Comparison of ENCODE assay signal across 1 cellular context in genomic region chr11:1309498-1310314, GRCh38.
TF ChIP-seq lines count a peak whose summit lies in the region.

Gene TOLLIP, minus strand, starts transcription at chr11:1309632. Its CDS starts 134 bp downstream, at chr11:1309498.

TF ChIP-seq in HEK293, 187 proteins besides CTCF, POLR2A, EP300 and RAD21 (continued from another document and continues in another):
- TF ChIP-seq HIC1 (tag by site-specific recombination; IDR thresholded peaks at IDR 0.05) (no peak), ZNF48 (tag by site-specific recombination; IDR thresholded peaks at IDR 0.05) (no peak), ZNF132 (tag by site-specific recombination; IDR thresholded peaks at IDR 0.05; ENCODE audit: borderline replicate concordance) (no peak), ZNF324 (tag by site-specific recombination; IDR thresholded peaks at IDR 0.05) (no peak), ZNF488 (tag by site-specific recombination; IDR thresholded peaks at IDR 0.05) (no peak), ZNF274 (IDR thresholded peaks at IDR 0.05; ENCODE audit: low read length) (no peak), ZNF274 (tag by site-specific recombination; IDR thresholded peaks at IDR 0.05; ENCODE audit: borderline replicate concordance) (no peak), ZBTB8A (tag by site-specific recombination; IDR thresholded peaks at IDR 0.05) (peak; percentile 65), KLF16 (tag by site-specific recombination; IDR thresholded peaks at IDR 0.05) (no peak), ZNF501 (tag by site-specific recombination; IDR thresholded peaks at IDR 0.05) (peak; percentile 41; the same call in 1 of the 2 replicates), ZEB2 (tag by site-specific recombination; IDR thresholded peaks at IDR 0.05) (no peak), ZNF211 (tag by site-specific recombination; IDR thresholded peaks at IDR 0.05; ENCODE audit: low read depth) (no peak), ZNF639 (tag by site-specific recombination; IDR thresholded peaks at IDR 0.05) (no peak), ZNF221 (tag by site-specific recombination; IDR thresholded peaks at IDR 0.05; ENCODE audit: borderline replicate concordance) (no peak), BCL11A (tag by site-specific recombination; IDR thresholded peaks at IDR 0.05; ENCODE audit: low read depth) (no peak), ZNF175 (tag by site-specific recombination; IDR thresholded peaks at IDR 0.05) (no peak), ZBTB26 (tag by site-specific recombination; optimal IDR thresholded peaks at IDR 0.05) (peak; percentile 73), ZNF121 (tag by site-specific recombination; IDR thresholded peaks at IDR 0.05) (no peak), ZNF791 (tag by site-specific recombination; IDR thresholded peaks at IDR 0.05) (no peak), ZBTB17 (tag by site-specific recombination; IDR thresholded peaks at IDR 0.05) (no peak), EGR2 (tag by site-specific recombination; IDR thresholded peaks at IDR 0.05; ENCODE audit: low read depth) (0 out of 2 replicates have a peak, but pooled peaks have one; percentile 6), ZNF423 (tag by site-specific recombination; IDR thresholded peaks at IDR 0.05) (no peak), ZNF621 (tag by site-specific recombination; IDR thresholded peaks at IDR 0.05) (no peak), PRDM10 (tag by site-specific recombination; IDR thresholded peaks at IDR 0.05) (peak; percentile 24; the same call in 1 of the 2 replicates), ZNF112 (tag by site-specific recombination; IDR thresholded peaks at IDR 0.05) (no peak), ZNF184 (tag by site-specific recombination; IDR thresholded peaks at IDR 0.05) (no peak), ZNF654 (tag by site-specific recombination; IDR thresholded peaks at IDR 0.05; ENCODE audit: low read depth) (no peak), HOXD13 (CRISPR knock-in tag; IDR thresholded peaks at IDR 0.05; ENCODE audit: borderline replicate concordance) (no peak), ZNF837 (tag by site-specific recombination; IDR thresholded peaks at IDR 0.05) (no peak), WT1 (tag by site-specific recombination; IDR thresholded peaks at IDR 0.05) (no peak), ZNF76 (tag by site-specific recombination; IDR thresholded peaks at IDR 0.05; ENCODE audit: borderline replicate concordance, low read depth) (0 out of 2 replicates have a peak, but pooled peaks have one; percentile 30), GLI2 (tag by site-specific recombination; IDR thresholded peaks at IDR 0.05; ENCODE audit: borderline replicate concordance, low read depth) (no peak), GFI1B (tag by site-specific recombination; IDR thresholded peaks at IDR 0.05) (no peak), ZNF394 (tag by site-specific recombination; IDR thresholded peaks at IDR 0.05; ENCODE audit: borderline replicate concordance) (no peak), ZNF558 (tag by site-specific recombination; IDR thresholded peaks at IDR 0.05) (no peak), ZNF544 (tag by site-specific recombination; IDR thresholded peaks at IDR 0.05) (no peak), KLF1 (tag by site-specific recombination; IDR thresholded peaks at IDR 0.05) (no peak), ZSCAN30 (tag by site-specific recombination; IDR thresholded peaks at IDR 0.05) (peak; percentile 45), ZNF776 (tag by site-specific recombination; IDR thresholded peaks at IDR 0.05; ENCODE audit: borderline replicate concordance) (no peak), RBAK (tag by site-specific recombination; IDR thresholded peaks at IDR 0.05) (no peak), ZBTB1 (tag by site-specific recombination; IDR thresholded peaks at IDR 0.05) (no peak), ZNF138 (tag by site-specific recombination; IDR thresholded peaks at IDR 0.05; ENCODE audit: borderline replicate concordance) (no peak)
- TF ChIP-seq, protein P1, sequence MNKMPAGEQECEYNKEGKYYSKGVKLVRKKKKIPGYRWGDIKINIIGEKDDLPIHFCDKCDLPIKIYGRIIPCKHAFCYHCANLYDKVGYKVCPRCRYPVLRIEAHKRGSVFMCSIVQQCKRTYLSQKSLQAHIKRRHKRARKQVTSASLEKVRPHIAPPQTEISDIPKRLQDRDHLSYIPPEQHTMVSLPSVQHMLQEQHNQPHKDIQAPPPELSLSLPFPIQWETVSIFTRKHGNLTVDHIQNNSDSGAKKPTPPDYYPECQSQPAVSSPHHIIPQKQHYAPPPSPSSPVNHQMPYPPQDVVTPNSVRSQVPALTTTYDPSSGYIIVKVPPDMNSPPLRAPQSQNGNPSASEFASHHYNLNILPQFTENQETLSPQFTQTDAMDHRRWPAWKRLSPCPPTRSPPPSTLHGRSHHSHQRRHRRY (tag by site-specific recombination; IDR thresholded peaks at IDR 0.05) = no peak
- TF ChIP-seq, protein P2, sequence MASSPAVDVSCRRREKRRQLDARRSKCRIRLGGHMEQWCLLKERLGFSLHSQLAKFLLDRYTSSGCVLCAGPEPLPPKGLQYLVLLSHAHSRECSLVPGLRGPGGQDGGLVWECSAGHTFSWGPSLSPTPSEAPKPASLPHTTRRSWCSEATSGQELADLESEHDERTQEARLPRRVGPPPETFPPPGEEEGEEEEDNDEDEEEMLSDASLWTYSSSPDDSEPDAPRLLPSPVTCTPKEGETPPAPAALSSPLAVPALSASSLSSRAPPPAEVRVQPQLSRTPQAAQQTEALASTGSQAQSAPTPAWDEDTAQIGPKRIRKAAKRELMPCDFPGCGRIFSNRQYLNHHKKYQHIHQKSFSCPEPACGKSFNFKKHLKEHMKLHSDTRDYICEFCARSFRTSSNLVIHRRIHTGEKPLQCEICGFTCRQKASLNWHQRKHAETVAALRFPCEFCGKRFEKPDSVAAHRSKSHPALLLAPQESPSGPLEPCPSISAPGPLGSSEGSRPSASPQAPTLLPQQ (tag by site-specific recombination; IDR thresholded peaks at IDR 0.05) = peak; percentile 53; the same call in 1 of the 2 replicates
- TF ChIP-seq, protein P3, sequence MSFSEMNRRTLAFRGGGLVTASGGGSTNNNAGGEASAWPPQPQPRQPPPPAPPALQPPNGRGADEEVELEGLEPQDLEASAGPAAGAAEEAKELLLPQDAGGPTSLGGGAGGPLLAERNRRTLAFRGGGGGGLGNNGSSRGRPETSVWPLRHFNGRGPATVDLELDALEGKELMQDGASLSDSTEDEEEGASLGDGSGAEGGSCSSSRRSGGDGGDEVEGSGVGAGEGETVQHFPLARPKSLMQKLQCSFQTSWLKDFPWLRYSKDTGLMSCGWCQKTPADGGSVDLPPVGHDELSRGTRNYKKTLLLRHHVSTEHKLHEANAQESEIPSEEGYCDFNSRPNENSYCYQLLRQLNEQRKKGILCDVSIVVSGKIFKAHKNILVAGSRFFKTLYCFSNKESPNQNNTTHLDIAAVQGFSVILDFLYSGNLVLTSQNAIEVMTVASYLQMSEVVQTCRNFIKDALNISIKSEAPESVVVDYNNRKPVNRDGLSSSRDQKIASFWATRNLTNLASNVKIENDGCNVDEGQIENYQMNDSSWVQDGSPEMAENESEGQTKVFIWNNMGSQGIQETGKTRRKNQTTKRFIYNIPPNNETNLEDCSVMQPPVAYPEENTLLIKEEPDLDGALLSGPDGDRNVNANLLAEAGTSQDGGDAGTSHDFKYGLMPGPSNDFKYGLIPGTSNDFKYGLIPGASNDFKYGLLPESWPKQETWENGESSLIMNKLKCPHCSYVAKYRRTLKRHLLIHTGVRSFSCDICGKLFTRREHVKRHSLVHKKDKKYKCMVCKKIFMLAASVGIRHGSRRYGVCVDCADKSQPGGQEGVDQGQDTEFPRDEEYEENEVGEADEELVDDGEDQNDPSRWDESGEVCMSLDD (tag by site-specific recombination; IDR thresholded peaks at IDR 0.05) = no peak
- TF ChIP-seq, protein P4, sequence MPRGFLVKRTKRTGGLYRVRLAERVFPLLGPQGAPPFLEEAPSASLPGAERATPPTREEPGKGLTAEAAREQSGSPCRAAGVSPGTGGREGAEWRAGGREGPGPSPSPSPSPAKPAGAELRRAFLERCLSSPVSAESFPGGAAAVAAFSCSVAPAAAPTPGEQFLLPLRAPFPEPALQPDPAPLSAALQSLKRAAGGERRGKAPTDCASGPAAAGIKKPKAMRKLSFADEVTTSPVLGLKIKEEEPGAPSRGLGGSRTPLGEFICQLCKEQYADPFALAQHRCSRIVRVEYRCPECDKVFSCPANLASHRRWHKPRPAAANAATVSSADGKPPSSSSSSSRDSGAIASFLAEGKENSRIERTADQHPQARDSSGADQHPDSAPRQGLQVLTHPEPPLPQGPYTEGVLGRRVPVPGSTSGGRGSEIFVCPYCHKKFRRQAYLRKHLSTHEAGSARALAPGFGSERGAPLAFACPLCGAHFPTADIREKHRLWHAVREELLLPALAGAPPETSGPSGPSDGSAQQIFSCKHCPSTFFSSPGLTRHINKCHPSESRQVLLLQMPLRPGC (tag by site-specific recombination; IDR thresholded peaks at IDR 0.05) = no peak
- TF ChIP-seq, protein P5, sequence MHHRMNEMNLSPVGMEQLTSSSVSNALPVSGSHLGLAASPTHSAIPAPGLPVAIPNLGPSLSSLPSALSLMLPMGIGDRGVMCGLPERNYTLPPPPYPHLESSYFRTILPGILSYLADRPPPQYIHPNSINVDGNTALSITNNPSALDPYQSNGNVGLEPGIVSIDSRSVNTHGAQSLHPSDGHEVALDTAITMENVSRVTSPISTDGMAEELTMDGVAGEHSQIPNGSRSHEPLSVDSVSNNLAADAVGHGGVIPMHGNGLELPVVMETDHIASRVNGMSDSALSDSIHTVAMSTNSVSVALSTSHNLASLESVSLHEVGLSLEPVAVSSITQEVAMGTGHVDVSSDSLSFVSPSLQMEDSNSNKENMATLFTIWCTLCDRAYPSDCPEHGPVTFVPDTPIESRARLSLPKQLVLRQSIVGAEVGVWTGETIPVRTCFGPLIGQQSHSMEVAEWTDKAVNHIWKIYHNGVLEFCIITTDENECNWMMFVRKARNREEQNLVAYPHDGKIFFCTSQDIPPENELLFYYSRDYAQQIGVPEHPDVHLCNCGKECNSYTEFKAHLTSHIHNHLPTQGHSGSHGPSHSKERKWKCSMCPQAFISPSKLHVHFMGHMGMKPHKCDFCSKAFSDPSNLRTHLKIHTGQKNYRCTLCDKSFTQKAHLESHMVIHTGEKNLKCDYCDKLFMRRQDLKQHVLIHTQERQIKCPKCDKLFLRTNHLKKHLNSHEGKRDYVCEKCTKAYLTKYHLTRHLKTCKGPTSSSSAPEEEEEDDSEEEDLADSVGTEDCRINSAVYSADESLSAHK (tag by site-specific recombination; IDR thresholded peaks at IDR 0.05) = no peak
